Comparison of ENCODE assay signal across 1 cellular context in the genomic region with DNA sequence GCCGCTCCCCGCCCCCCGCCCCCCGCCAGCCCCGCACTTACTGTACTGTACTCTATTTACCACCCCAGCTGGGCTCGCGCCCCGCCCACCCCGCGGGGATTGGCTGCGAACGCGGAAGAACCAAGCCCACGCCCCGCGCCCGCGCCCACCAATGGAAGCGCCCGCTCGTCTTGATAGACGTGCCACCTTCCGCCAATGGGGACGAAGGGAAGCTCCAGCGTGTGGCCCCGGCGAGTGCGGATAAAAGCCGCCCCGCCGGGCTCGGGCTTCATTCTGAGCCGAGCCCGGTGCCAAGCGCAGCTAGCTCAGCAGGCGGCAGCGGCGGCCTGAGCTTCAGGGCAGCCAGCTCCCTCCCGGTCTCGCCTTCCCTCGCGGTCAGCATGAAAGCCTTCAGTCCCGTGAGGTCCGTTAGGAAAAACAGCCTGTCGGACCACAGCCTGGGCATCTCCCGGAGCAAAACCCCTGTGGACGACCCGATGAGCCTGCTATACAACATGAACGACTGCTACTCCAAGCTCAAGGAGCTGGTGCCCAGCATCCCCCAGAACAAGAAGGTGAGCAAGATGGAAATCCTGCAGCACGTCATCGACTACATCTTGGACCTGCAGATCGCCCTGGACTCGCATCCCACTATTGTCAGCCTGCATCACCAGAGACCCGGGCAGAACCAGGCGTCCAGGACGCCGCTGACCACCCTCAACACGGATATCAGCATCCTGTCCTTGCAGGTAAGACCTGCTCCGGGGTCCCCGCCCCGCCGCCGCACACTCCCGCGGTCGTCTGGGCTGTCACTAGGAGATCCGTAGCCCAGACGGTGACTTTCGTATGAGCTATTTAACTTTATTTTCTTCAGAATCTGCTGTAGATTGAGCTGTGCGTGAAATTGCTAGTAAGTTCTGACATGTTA.
A peak's percentile ranks its signal among the peaks of the same experiment; 100 is the strongest.
TF ChIP-seq lines count a peak whose summit lies in the region.

A gene with protein sequence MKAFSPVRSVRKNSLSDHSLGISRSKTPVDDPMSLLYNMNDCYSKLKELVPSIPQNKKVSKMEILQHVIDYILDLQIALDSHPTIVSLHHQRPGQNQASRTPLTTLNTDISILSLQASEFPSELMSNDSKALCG (plus strand): TSS at position 271 of the 907 bp plus-strand sequence. CDS start 110 bp downstream, at position 381.

TF ChIP-seq in K562, 482 proteins besides CTCF, POLR2A, EP300 and RAD21 (continued from another document and continues in another):
- TF ChIP-seq, protein P1, sequence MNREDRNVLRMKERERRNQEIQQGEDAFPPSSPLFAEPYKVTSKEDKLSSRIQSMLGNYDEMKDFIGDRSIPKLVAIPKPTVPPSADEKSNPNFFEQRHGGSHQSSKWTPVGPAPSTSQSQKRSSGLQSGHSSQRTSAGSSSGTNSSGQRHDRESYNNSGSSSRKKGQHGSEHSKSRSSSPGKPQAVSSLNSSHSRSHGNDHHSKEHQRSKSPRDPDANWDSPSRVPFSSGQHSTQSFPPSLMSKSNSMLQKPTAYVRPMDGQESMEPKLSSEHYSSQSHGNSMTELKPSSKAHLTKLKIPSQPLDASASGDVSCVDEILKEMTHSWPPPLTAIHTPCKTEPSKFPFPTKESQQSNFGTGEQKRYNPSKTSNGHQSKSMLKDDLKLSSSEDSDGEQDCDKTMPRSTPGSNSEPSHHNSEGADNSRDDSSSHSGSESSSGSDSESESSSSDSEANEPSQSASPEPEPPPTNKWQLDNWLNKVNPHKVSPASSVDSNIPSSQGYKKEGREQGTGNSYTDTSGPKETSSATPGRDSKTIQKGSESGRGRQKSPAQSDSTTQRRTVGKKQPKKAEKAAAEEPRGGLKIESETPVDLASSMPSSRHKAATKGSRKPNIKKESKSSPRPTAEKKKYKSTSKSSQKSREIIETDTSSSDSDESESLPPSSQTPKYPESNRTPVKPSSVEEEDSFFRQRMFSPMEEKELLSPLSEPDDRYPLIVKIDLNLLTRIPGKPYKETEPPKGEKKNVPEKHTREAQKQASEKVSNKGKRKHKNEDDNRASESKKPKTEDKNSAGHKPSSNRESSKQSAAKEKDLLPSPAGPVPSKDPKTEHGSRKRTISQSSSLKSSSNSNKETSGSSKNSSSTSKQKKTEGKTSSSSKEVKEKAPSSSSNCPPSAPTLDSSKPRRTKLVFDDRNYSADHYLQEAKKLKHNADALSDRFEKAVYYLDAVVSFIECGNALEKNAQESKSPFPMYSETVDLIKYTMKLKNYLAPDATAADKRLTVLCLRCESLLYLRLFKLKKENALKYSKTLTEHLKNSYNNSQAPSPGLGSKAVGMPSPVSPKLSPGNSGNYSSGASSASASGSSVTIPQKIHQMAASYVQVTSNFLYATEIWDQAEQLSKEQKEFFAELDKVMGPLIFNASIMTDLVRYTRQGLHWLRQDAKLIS (CRISPR knock-in tag; IDR thresholded peaks at IDR 0.05), result peak; percentile 95; the same call in 1 of the 2 replicates
- no peak for TF ChIP-seq FOXP1 (CRISPR knock-in tag; IDR thresholded peaks at IDR 0.05)
- TF ChIP-seq RBFOX2 (IDR thresholded peaks at IDR 0.05; ENCODE audit: low read depth, low read length), result peak; percentile 100
- no peak for TF ChIP-seq CCAR2 (IDR thresholded peaks at IDR 0.05; ENCODE audit: low read depth, low read length)
- peak in 1 of 2 experiments; percentile 67; a peak in 1 of 4 replicates for TF ChIP-seq SRF (CRISPR knock-in tag; IDR thresholded peaks at IDR 0.05)
- TF ChIP-seq, protein P2, sequence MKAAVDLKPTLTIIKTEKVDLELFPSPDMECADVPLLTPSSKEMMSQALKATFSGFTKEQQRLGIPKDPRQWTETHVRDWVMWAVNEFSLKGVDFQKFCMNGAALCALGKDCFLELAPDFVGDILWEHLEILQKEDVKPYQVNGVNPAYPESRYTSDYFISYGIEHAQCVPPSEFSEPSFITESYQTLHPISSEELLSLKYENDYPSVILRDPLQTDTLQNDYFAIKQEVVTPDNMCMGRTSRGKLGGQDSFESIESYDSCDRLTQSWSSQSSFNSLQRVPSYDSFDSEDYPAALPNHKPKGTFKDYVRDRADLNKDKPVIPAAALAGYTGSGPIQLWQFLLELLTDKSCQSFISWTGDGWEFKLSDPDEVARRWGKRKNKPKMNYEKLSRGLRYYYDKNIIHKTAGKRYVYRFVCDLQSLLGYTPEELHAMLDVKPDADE (conservative IDR thresholded peaks at IDR 0.05; ENCODE audit: control insufficient read depth, low read depth, low read length), result 0 out of 2 replicates have a peak, but pooled peaks have one; percentile 20
- TF ChIP-seq, protein P3, sequence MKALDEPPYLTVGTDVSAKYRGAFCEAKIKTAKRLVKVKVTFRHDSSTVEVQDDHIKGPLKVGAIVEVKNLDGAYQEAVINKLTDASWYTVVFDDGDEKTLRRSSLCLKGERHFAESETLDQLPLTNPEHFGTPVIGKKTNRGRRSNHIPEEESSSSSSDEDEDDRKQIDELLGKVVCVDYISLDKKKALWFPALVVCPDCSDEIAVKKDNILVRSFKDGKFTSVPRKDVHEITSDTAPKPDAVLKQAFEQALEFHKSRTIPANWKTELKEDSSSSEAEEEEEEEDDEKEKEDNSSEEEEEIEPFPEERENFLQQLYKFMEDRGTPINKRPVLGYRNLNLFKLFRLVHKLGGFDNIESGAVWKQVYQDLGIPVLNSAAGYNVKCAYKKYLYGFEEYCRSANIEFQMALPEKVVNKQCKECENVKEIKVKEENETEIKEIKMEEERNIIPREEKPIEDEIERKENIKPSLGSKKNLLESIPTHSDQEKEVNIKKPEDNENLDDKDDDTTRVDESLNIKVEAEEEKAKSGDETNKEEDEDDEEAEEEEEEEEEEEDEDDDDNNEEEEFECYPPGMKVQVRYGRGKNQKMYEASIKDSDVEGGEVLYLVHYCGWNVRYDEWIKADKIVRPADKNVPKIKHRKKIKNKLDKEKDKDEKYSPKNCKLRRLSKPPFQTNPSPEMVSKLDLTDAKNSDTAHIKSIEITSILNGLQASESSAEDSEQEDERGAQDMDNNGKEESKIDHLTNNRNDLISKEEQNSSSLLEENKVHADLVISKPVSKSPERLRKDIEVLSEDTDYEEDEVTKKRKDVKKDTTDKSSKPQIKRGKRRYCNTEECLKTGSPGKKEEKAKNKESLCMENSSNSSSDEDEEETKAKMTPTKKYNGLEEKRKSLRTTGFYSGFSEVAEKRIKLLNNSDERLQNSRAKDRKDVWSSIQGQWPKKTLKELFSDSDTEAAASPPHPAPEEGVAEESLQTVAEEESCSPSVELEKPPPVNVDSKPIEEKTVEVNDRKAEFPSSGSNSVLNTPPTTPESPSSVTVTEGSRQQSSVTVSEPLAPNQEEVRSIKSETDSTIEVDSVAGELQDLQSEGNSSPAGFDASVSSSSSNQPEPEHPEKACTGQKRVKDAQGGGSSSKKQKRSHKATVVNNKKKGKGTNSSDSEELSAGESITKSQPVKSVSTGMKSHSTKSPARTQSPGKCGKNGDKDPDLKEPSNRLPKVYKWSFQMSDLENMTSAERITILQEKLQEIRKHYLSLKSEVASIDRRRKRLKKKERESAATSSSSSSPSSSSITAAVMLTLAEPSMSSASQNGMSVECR (CRISPR knock-in tag; IDR thresholded peaks at IDR 0.05), result 0 out of 2 replicates have a peak, but pooled peaks have one; percentile 34
- TF ChIP-seq NBN (IDR thresholded peaks at IDR 0.05; ENCODE audit: low read depth), result no peak
- no peak for TF ChIP-seq EZH2 (IDR thresholded peaks at IDR 0.05; ENCODE audit: borderline replicate concordance, low read depth, low read length)
- peak in 1 of 2 experiments; percentile 61; a peak in 2 of 4 replicates for TF ChIP-seq HDAC1 (IDR thresholded peaks at IDR 0.05)
- 0 out of 4 replicates have a peak, but pooled peaks of 1 of the 2 experiments have one; percentile 74 for TF ChIP-seq SIN3A (IDR thresholded peaks at IDR 0.05; ENCODE audit: borderline replicate concordance in 2 of 2, control insufficient read depth in 1 of 2, low read depth in 2 of 2, low read length in 2 of 2)
- TF ChIP-seq MBD2 (IDR thresholded peaks at IDR 0.05; ENCODE audit: borderline replicate concordance, low read depth), result peak; percentile 96
- TF ChIP-seq, protein P4, sequence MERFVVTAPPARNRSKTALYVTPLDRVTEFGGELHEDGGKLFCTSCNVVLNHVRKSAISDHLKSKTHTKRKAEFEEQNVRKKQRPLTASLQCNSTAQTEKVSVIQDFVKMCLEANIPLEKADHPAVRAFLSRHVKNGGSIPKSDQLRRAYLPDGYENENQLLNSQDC (CRISPR knock-in tag; IDR thresholded peaks at IDR 0.05), result peak; percentile 82; the same call in 1 of the 2 replicates
- peak; percentile 56 for TF ChIP-seq NFIC (IDR thresholded peaks at IDR 0.05)
- no peak for TF ChIP-seq ZNF707 (CRISPR knock-in tag; conservative IDR thresholded peaks at IDR 0.05)
- TF ChIP-seq MTA2 (IDR thresholded peaks at IDR 0.05; ENCODE audit: low read depth), result no peak
- peak; percentile 66 for TF ChIP-seq LCOR (CRISPR knock-in tag; IDR thresholded peaks at IDR 0.05)
- TF ChIP-seq, protein P5, sequence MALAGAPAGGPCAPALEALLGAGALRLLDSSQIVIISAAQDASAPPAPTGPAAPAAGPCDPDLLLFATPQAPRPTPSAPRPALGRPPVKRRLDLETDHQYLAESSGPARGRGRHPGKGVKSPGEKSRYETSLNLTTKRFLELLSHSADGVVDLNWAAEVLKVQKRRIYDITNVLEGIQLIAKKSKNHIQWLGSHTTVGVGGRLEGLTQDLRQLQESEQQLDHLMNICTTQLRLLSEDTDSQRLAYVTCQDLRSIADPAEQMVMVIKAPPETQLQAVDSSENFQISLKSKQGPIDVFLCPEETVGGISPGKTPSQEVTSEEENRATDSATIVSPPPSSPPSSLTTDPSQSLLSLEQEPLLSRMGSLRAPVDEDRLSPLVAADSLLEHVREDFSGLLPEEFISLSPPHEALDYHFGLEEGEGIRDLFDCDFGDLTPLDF (CRISPR knock-in tag; IDR thresholded peaks at IDR 0.05), result peak; percentile 38; the same call in 1 of the 2 replicates
- TF ChIP-seq FOXJ3 (CRISPR knock-in tag; IDR thresholded peaks at IDR 0.05), result no peak
- no peak for TF ChIP-seq BCL6 (CRISPR knock-in tag; IDR thresholded peaks at IDR 0.05)
- TF ChIP-seq HMGN3 (IDR thresholded peaks at IDR 0.05; ENCODE audit: borderline replicate concordance, extremely low read depth, insufficient read length, low read depth, low read length), result peak; percentile 69
- TF ChIP-seq ZSCAN29 (IDR thresholded peaks at IDR 0.05), result peak; percentile 66; the same call in 1 of the 2 replicates
- TF ChIP-seq, protein P6, sequence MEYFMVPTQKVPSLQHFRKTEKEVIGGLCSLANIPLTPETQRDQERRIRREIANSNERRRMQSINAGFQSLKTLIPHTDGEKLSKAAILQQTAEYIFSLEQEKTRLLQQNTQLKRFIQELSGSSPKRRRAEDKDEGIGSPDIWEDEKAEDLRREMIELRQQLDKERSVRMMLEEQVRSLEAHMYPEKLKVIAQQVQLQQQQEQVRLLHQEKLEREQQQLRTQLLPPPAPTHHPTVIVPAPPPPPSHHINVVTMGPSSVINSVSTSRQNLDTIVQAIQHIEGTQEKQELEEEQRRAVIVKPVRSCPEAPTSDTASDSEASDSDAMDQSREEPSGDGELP (CRISPR knock-in tag; IDR thresholded peaks at IDR 0.05; ENCODE audit: borderline replicate concordance), result peak; percentile 96
- TF ChIP-seq YBX1 (IDR thresholded peaks at IDR 0.05), result no peak
- no peak for TF ChIP-seq ZNF717 (CRISPR knock-in tag; IDR thresholded peaks at IDR 0.05)
- no peak for TF ChIP-seq DPF2 (IDR thresholded peaks at IDR 0.05)
- TF ChIP-seq, protein P7, sequence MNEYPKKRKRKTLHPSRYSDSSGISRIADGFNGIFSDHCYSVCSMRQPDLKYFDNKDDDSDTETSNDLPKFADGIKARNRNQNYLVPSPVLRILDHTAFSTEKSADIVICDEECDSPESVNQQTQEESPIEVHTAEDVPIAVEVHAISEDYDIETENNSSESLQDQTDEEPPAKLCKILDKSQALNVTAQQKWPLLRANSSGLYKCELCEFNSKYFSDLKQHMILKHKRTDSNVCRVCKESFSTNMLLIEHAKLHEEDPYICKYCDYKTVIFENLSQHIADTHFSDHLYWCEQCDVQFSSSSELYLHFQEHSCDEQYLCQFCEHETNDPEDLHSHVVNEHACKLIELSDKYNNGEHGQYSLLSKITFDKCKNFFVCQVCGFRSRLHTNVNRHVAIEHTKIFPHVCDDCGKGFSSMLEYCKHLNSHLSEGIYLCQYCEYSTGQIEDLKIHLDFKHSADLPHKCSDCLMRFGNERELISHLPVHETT (CRISPR knock-in tag; conservative IDR thresholded peaks at IDR 0.05 in 1 of 2, IDR thresholded peaks at IDR 0.05 in 1 of 2), result 0 out of 4 replicates have a peak, but pooled peaks of 1 of the 2 experiments have one; percentile 3
- TF ChIP-seq NFIX (CRISPR knock-in tag; IDR thresholded peaks at IDR 0.05; ENCODE audit: low read depth), result no peak
- peak; percentile 72 to 73 for TF ChIP-seq MAZ (CRISPR knock-in tag; conservative IDR thresholded peaks at IDR 0.05 in 1 of 2, IDR thresholded peaks at IDR 0.05 in 1 of 2)
- TF ChIP-seq GTF2F1 (IDR thresholded peaks at IDR 0.05; ENCODE audit: low read depth, low read length), result peak; percentile 89
- peak; percentile 57 for TF ChIP-seq DACH1 (IDR thresholded peaks at IDR 0.05; ENCODE audit: partially characterized antibody)
- TF ChIP-seq, protein P8, sequence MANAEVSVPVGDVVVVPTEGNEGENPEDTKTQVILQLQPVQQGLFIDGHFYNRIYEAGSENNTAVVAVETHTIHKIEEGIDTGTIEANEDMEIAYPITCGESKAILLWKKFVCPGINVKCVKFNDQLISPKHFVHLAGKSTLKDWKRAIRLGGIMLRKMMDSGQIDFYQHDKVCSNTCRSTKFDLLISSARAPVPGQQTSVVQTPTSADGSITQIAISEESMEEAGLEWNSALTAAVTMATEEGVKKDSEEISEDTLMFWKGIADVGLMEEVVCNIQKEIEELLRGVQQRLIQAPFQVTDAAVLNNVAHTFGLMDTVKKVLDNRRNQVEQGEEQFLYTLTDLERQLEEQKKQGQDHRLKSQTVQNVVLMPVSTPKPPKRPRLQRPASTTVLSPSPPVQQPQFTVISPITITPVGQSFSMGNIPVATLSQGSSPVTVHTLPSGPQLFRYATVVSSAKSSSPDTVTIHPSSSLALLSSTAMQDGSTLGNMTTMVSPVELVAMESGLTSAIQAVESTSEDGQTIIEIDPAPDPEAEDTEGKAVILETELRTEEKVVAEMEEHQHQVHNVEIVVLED (CRISPR knock-in tag; IDR thresholded peaks at IDR 0.05), result no peak
- peak; percentile 61 for TF ChIP-seq HNRNPLL (IDR thresholded peaks at IDR 0.05; ENCODE audit: low read depth, low read length, poor library complexity, severe bottlenecking)
- TF ChIP-seq, protein P9, sequence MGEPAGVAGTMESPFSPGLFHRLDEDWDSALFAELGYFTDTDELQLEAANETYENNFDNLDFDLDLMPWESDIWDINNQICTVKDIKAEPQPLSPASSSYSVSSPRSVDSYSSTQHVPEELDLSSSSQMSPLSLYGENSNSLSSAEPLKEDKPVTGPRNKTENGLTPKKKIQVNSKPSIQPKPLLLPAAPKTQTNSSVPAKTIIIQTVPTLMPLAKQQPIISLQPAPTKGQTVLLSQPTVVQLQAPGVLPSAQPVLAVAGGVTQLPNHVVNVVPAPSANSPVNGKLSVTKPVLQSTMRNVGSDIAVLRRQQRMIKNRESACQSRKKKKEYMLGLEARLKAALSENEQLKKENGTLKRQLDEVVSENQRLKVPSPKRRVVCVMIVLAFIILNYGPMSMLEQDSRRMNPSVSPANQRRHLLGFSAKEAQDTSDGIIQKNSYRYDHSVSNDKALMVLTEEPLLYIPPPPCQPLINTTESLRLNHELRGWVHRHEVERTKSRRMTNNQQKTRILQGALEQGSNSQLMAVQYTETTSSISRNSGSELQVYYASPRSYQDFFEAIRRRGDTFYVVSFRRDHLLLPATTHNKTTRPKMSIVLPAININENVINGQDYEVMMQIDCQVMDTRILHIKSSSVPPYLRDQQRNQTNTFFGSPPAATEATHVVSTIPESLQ (CRISPR knock-in tag; IDR thresholded peaks at IDR 0.05), result 0 out of 2 replicates have a peak, but pooled peaks have one; percentile 23
